In genomic region chr1:102687383-102687782, GRCh38 we compare ENCODE assay signal across 28 cellular contexts.
"Had no signal": no experiment of that assay in that cellular context is flagged by ENCODE, and none has a peak within 500 bp of the region (broad histone marks: within the 10 kb centered on the region; RNA-seq: fewer than 3 reads in every experiment).

No MANE protein-coding gene starts in this region.

- ATAC-seq: heart right ventricle; mucosa of descending colon; natural killer cell; right lobe of liver; stimulated activated naive B cell treated with anti-CD40 and anti-IgM and Interleukin-4, amounts not matched to agents 10 μg/mL and 1 μg/mL and 100 μg/mL, for 72 hours; stimulated activated naive CD8-positive, alpha-beta T cell treated with anti-CD3 and anti-CD28 coated beads, Interleukin-15, Interleukin-2, amounts not matched to agents 100 U/mL and 50 U/mL, for 24 hours had no signal

- H3K27me3 Mint-ChIP-seq: memory B cell; naive B cell; stimulated activated naive B cell treated with anti-CD40 and anti-IgM and Interleukin-4, amounts not matched to agents 10 μg/mL and 1 μg/mL and 100 μg/mL, for 72 hours had no signal

- H3K9me3 Mint-ChIP-seq: neural progenitor cell had no signal

- DNase-seq: heart right ventricle; islet precursor cell; left ventricle myocardium inferior; midbrain; mucosa of descending colon; naive B cell; natural killer cell; nephron progenitor cell; occipital lobe; right lobe of liver; stimulated activated CD4-positive, alpha-beta T cell treated with anti-CD3 and anti-CD28 coated beads, Interleukin-12 subunit alpha, Interleukin-12 subunit beta, amount 100 ng/mL, for 4 hours; stimulated activated CD4-positive, alpha-beta T cell treated with anti-CD3 and anti-CD28 coated beads, Interleukin-15, amount 100 ng/mL, for 24 hours; stimulated activated CD4-positive, alpha-beta T cell treated with anti-CD3 and anti-CD28 coated beads, Interleukin-2, amount 100 ng/mL, for 24 hours; stimulated activated CD4-positive, alpha-beta T cell treated with anti-CD3 and anti-CD28 coated beads, Interleukin-4, amount 100 ng/mL, for 1 hour; stimulated activated naive B cell treated with anti-CD40 and anti-IgM and Interleukin-4, amounts not matched to agents 10 μg/mL and 1 μg/mL and 100 μg/mL, for 72 hours; stimulated activated naive CD8-positive, alpha-beta T cell treated with anti-CD3 and anti-CD28 coated beads, Interleukin-15, Interleukin-2, amounts not matched to agents 100 U/mL and 50 U/mL, for 24 hours; stomach; testis; thyroid gland; transverse colon; upper lobe of left lung had no signal

- H3K27me3 ChIP-seq: heart right ventricle, hepatocyte, neural progenitor cell, neutrophil, right atrium auricular region, right lobe of liver, stomach, testis, thyroid gland, transverse colon, upper lobe of left lung had no signal

- H3K4me3 ChIP-seq: heart right ventricle, hepatocyte, left ventricle myocardium inferior, mucosa of descending colon, neural progenitor cell, right atrium auricular region, right lobe of liver, skin epidermis, stomach, testis, thyroid gland, transverse colon, upper lobe of left lung had no signal

- H3K4me3 Mint-ChIP-seq: memory B cell; naive B cell; natural killer cell; nephron progenitor cell; neural progenitor cell; stimulated activated naive B cell treated with anti-CD40 and anti-IgM and Interleukin-4, amounts not matched to agents 10 μg/mL and 1 μg/mL and 100 μg/mL, for 72 hours had no signal

- H3K9me3 ChIP-seq: mucosa of descending colon, neutrophil, right atrium auricular region, right lobe of liver, testis, thyroid gland, transverse colon, upper lobe of left lung had no signal

- H3K4me1 ChIP-seq: heart right ventricle, left ventricle myocardium inferior, neural progenitor cell, parathyroid adenoma, right atrium auricular region, right lobe of liver, stomach, testis, thyroid gland, transverse colon, upper lobe of left lung had no signal

- H3K27ac ChIP-seq: heart right ventricle, hepatocyte, left ventricle myocardium inferior, neural progenitor cell, neutrophil, parathyroid adenoma, right atrium auricular region, right lobe of liver, skin epidermis, stomach, testis, thyroid gland, transverse colon, upper lobe of left lung had no signal

- H3K9ac ChIP-seq: neural progenitor cell, parathyroid adenoma had no signal

- H3K36me3 Mint-ChIP-seq: memory B cell; naive B cell; neural progenitor cell; stimulated activated naive B cell treated with anti-CD40 and anti-IgM and Interleukin-4, amounts not matched to agents 10 μg/mL and 1 μg/mL and 100 μg/mL, for 72 hours had no signal

- H3K36me3 ChIP-seq: heart right ventricle, left ventricle myocardium inferior, neural progenitor cell, neutrophil, right atrium auricular region, right lobe of liver, stomach, thyroid gland, transverse colon, upper lobe of left lung had no signal

- H3K4me1 Mint-ChIP-seq: memory B cell; naive B cell; natural killer cell; nephron progenitor cell; neural progenitor cell; stimulated activated naive B cell treated with anti-CD40 and anti-IgM and Interleukin-4, amounts not matched to agents 10 μg/mL and 1 μg/mL and 100 μg/mL, for 72 hours had no signal

- H3K27ac Mint-ChIP-seq: memory B cell; naive B cell; natural killer cell; nephron progenitor cell; neural progenitor cell; stimulated activated naive B cell treated with anti-CD40 and anti-IgM and Interleukin-4, amounts not matched to agents 10 μg/mL and 1 μg/mL and 100 μg/mL, for 72 hours had no signal
